In genomic region chr14:90795744-90796143, GRCh38 we compare ENCODE assay signal across 9 cellular contexts. TPM values are rescaled to one million over a fixed set of nuclear protein-coding genes. Genes with fewer than 3 reads are reported as not detected.
DNase-seq lines count a peak whose midpoint lies in the region; ATAC-seq and TF ChIP-seq lines count a peak whose summit lies in the region.
"Had no signal": no experiment of that assay in that cellular context is flagged by ENCODE, and none has a peak within 500 bp of the region (broad histone marks: within the 10 kb centered on the region; RNA-seq: fewer than 3 reads in every experiment).

No MANE protein-coding gene starts in this region.

- H3F3A ChIP-seq in SK-N-SH (replicated peaks; ENCODE audit: insufficient read depth), result peaks cover 14% of the 10 kb centered on the region

- no peak for TF ChIP-seq EP300 in SK-N-SH (IDR thresholded peaks at IDR 0.05; ENCODE audit: borderline replicate concordance in 1 of 2, low read depth in 1 of 2, low read length in 1 of 2)

- peak; percentile 94 for DNase-seq in ELR (ENCODE audit: low read depth)
- DNase-seq in SK-N-SH, result peak; percentile 70
- DNase-seq in fibroblast of the aortic adventitia (ENCODE audit: low read depth), result peak; percentile 79
- peak; percentile 75 for DNase-seq in skeletal muscle cell (ENCODE audit: low read depth)
- DNase-seq in HuH-7 (ENCODE audit: low spot score), result no peak
- DNase-seq: NCI-H2171 treated with DMSO at 0.1 percent for 48 hours had no signal

- H3K27ac ChIP-seq in SK-N-SH (ENCODE audit: low read depth in 2 of 2, low read length in 1 of 2), result peak overlapping the region; percentile 79

- H2AFZ ChIP-seq in SK-N-SH (ENCODE audit: low read depth), result no peak overlapping the region

- peaks cover 15 to 25% of the 10 kb centered on the region in 2 experiments for H3K4me1 ChIP-seq in SK-N-SH (ENCODE audit: control insufficient read depth in 1 of 2, insufficient read depth in 2 of 2, low read depth in 1 of 2, low read length in 1 of 2)

- H3K4me2 ChIP-seq in SK-N-SH, result peak overlapping the region; percentile 20

- WGBS in SK-N-SH (ENCODE audit: low lambda C conversion rate), result 13% methylated on average over 5 of the region's 8 CpGs

- no peaks in the 10 kb centered on the region for H4K20me1 ChIP-seq in SK-N-SH (ENCODE audit: insufficient read depth)

- TF ChIP-seq CTCF in SK-N-SH (IDR thresholded peaks at IDR 0.05), result no peak
- TF ChIP-seq CTCF in fibroblast of the aortic adventitia (IDR thresholded peaks at IDR 0.05; ENCODE audit: insufficient read depth, low read length), result no peak

- no peak for ATAC-seq in activated T-helper 17 cell treated with anti-CD3 and anti-CD28 coated beads, Interleukin-2, amount 50 U/mL, for 72 hours (replicated peaks)
- ATAC-seq in GM21737 (IDR thresholded peaks at IDR 0.05; ENCODE audit: unreplicated experiment) (no peak), GM19324 (IDR thresholded peaks at IDR 0.05; ENCODE audit: low FRiP score, unreplicated experiment) (no peak)

- no peaks in the 10 kb centered on the region for H3K27me3 ChIP-seq in SK-N-SH (ENCODE audit: insufficient read depth)

- CTCF ChIA-PET in SK-N-SH (lab: Yijun Ruan, JAX), result interaction anchor here (0.6 to 2.6 kb wide), 9 partner anchors 10 to 528 kb away, joined by 3 to 19 read pairs (median 4); partner anchors contain the start of gene TTC7B

- no peaks in the 10 kb centered on the region for H3K9me2 ChIP-seq in SK-N-SH

- POLR2A ChIA-PET in SK-N-SH (lab: Yijun Ruan, JAX), result interaction anchor here (0.8 to 1.0 kb wide), 2 partner anchors 11 to 377 kb away, joined by 3 to 4 read pairs; no protein-coding TSS in a partner anchor

- H3K79me2 ChIP-seq in SK-N-SH (ENCODE audit: insufficient read depth), result peaks cover 47% of the 10 kb centered on the region; the same call in 1 of the 2 replicates

- no peaks in the 10 kb centered on the region for H3K9me3 Mint-ChIP-seq in activated T-helper 17 cell treated with anti-CD3 and anti-CD28 coated beads, Interleukin-2, amount 50 U/mL, for 72 hours

- peak overlapping the region; percentile 37; the same call in 1 of the 2 replicates for H3K9ac ChIP-seq in SK-N-SH

- H3K4me3 ChIP-seq in SK-N-SH (ENCODE audit: low read depth in 2 of 2, low read length in 1 of 2) (0 out of 4 replicates have a peak overlapping the region, but pooled peaks of 1 of the 2 experiments have one; percentile 3), fibroblast of the aortic adventitia (ENCODE audit: low read depth, low read length) (no peak overlapping the region), skeletal muscle cell (ENCODE audit: low read depth, low read length) (no peak overlapping the region)

- H3K36me3 Mint-ChIP-seq in activated T-helper 17 cell treated with anti-CD3 and anti-CD28 coated beads, Interleukin-2, amount 50 U/mL, for 72 hours (ENCODE audit: low read depth), result no peaks in the 10 kb centered on the region

- no peak overlapping the region for H3K27ac Mint-ChIP-seq in activated T-helper 17 cell treated with anti-CD3 and anti-CD28 coated beads, Interleukin-2, amount 50 U/mL, for 72 hours

- no peaks in the 10 kb centered on the region for H3K9me3 ChIP-seq in SK-N-SH

- no peaks in the 10 kb centered on the region for H3K36me3 ChIP-seq in SK-N-SH (replicated peaks in 1 of 2; ENCODE audit: control insufficient read depth in 1 of 2, insufficient read depth in 2 of 2, low read length in 1 of 2)

- no peaks in the 10 kb centered on the region for H3K27me3 Mint-ChIP-seq in activated T-helper 17 cell treated with anti-CD3 and anti-CD28 coated beads, Interleukin-2, amount 50 U/mL, for 72 hours

- no peak overlapping the region for H3K4me3 Mint-ChIP-seq in activated T-helper 17 cell treated with anti-CD3 and anti-CD28 coated beads, Interleukin-2, amount 50 U/mL, for 72 hours

- no peaks in the 10 kb centered on the region for H3K4me1 Mint-ChIP-seq in activated T-helper 17 cell treated with anti-CD3 and anti-CD28 coated beads, Interleukin-2, amount 50 U/mL, for 72 hours

- TF ChIP-seq RAD21 in SK-N-SH (IDR thresholded peaks at IDR 0.05; ENCODE audit: low read length), result no peak

TF ChIP-seq in SK-N-SH, 30 proteins besides CTCF, POLR2A, EP300 and RAD21:
- no peak for TF ChIP-seq CHD2 (IDR thresholded peaks at IDR 0.05; ENCODE audit: low read length, partially characterized antibody)
- peak; percentile 52; the same call in 1 of the 2 replicates for TF ChIP-seq TCF12 (IDR thresholded peaks at IDR 0.05)
- peak; percentile 56 for TF ChIP-seq GATA2 (CRISPR knock-in tag; IDR thresholded peaks at IDR 0.05)
- TF ChIP-seq USF1 (IDR thresholded peaks at IDR 0.05; ENCODE audit: borderline replicate concordance, low read depth), result no peak
- TF ChIP-seq ZBTB33 (IDR thresholded peaks at IDR 0.05; ENCODE audit: borderline replicate concordance, low read depth), result no peak
- TF ChIP-seq MAX (IDR thresholded peaks at IDR 0.05; ENCODE audit: low read depth), result peak; percentile 80
- peak; percentile 83 for TF ChIP-seq FOSL2 (IDR thresholded peaks at IDR 0.05; ENCODE audit: borderline replicate concordance, low read depth)
- no peak for TF ChIP-seq NFIC (IDR thresholded peaks at IDR 0.05; ENCODE audit: borderline replicate concordance)
- peak; percentile 53; the same call in 1 of the 2 replicates for TF ChIP-seq JUND (IDR thresholded peaks at IDR 0.05)
- TF ChIP-seq SIN3A (IDR thresholded peaks at IDR 0.05; ENCODE audit: borderline replicate concordance, low read depth, low read length), result no peak
- TF ChIP-seq TEAD4 (IDR thresholded peaks at IDR 0.05; ENCODE audit: borderline replicate concordance, insufficient read depth), result no peak

RNA-seq across cellular contexts. Expression of gene TTC7B, which starts 20.5 kb away (rescaled TPM):
- 42.5 and 43.1 TPM in 2 replicates for polyA plus RNA-seq in SK-N-SH (2012; rRNA removed)
- 36.2 and 41.2 TPM in 2 replicates for polyA plus RNA-seq in SK-N-SH (2012; cell fraction: cytosol; rRNA removed)
- polyA plus RNA-seq in SK-N-SH (2012; cell fraction: nucleus; rRNA removed), result 32.3 and 42.8 TPM in 2 replicates
- total RNA-seq in fibroblast of the aortic adventitia (ENCODE audit: low replicate concordance), result 24.9 and 50.9 TPM in 2 replicates
- 10 to 100 TPM in 1 of 2 donors, 1 to 10 TPM in 1; 5.2 to 10.2 TPM for total RNA-seq in activated T-helper 17 cell treated with anti-CD3 and anti-CD28 coated beads, Interleukin-2, amount 50 U/mL, for 72 hours
